Comparison of ENCODE assay signal across 17 cellular contexts in the genomic region with DNA sequence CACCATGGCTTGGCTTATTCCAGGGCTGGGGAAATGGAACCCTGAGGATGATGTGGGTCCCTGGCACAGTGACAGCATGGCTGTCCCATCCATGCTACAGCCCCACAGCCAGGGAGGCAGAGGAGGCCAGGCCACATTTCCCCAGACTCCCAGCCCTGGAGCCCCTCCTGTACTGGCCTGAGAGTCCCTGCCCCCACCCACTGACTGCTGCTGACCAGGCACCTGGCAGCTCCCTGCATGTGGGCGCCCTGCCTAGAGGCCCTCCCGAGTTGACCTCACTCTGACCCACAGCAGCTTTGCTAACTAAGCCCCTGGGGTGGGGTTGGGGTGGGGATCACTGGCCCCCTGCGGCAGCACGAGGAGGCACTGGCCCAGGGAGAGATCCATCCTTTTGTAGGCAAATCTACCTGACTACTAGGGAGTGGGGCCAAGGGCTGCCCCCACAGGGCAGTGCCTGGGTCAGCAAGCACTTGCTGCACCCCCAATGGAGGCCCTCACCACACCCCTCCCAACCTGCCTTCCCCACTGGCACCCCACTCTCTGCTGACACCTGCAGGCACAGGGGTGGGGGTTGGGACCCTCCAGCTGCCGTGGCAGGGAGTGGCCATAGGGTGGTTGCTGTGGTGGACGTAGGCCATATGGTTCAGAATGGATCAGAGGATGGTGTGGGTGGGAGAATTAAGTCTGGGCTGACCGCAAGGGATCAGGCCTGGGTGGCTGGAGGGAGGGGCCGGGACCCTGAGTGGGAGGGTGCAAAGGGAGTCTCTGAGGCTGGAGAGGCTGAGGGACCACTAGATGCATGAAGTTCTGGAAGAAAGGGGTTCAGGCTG. TPM values are rescaled to one million over a fixed set of nuclear protein-coding genes. Genes with fewer than 3 reads are reported as not detected.
DNase-seq lines count a peak whose midpoint lies in the region; ATAC-seq and TF ChIP-seq lines count a peak whose summit lies in the region.
"Had no signal": no experiment of that assay in that cellular context is flagged by ENCODE, and none has a peak within 500 bp of the region (broad histone marks: within the 10 kb centered on the region; RNA-seq: fewer than 3 reads in every experiment).

No MANE protein-coding gene starts in this region.

- peaks cover 10% of the 10 kb centered on the region for H3K9me3 Mint-ChIP-seq in activated CD4-positive, alpha-beta T cell treated with anti-CD3 and anti-CD28 coated beads, Interleukin-2, amount 10 ng/mL, durations not matched to agents 7 days and 5 days
- peaks cover 13% of the 10 kb centered on the region for H3K9me3 Mint-ChIP-seq in activated CD4-positive, alpha-beta T cell treated with anti-CD3 and anti-CD28 coated beads for 36 hours (ENCODE audit: low read depth)

- no peaks in the 10 kb centered on the region for H3K27me3 ChIP-seq in thyroid gland

- no peak overlapping the region for H3K4me3 Mint-ChIP-seq in activated CD4-positive, alpha-beta T cell treated with anti-CD3 and anti-CD28 coated beads, Interleukin-2, amount 10 ng/mL, durations not matched to agents 7 days and 5 days
- H3K4me3 Mint-ChIP-seq in activated CD4-positive, alpha-beta T cell treated with anti-CD3 and anti-CD28 coated beads for 36 hours: no peak overlapping the region
- H3K4me3 Mint-ChIP-seq: CD14-positive monocyte had no signal

- TF ChIP-seq CTCF in thyroid gland (IDR thresholded peaks at IDR 0.05): no peak

- intact Hi-C loops in activated CD4-positive, alpha-beta T cell treated with anti-CD3 and anti-CD28 coated beads for 36 hours (cut with DNase I, micrococcal nuclease): no loop called here
- intact Hi-C loops in thyroid gland (cut with DNase I): no loop called here

- H3K4me1 ChIP-seq in thyroid gland: peaks cover 54 to 77% of the 10 kb centered on the region in 2 donors

- CTCF ChIA-PET in activated CD4-positive, alpha-beta T cell treated with anti-CD3 and anti-CD28 coated beads, Interleukin-2, amount 10 ng/mL, durations not matched to agents 7 days and 5 days (lab: Charles Lee): no interaction called here
- CTCF ChIA-PET in activated CD4-positive, alpha-beta T cell treated with anti-CD3 and anti-CD28 coated beads for 36 hours (lab: Charles Lee): no interaction called here

- H3K4me1 Mint-ChIP-seq in activated CD4-positive, alpha-beta T cell treated with anti-CD3 and anti-CD28 coated beads, Interleukin-2, amount 10 ng/mL, durations not matched to agents 7 days and 5 days: no peaks in the 10 kb centered on the region
- H3K4me1 Mint-ChIP-seq in activated CD4-positive, alpha-beta T cell treated with anti-CD3 and anti-CD28 coated beads for 36 hours: no peaks in the 10 kb centered on the region
- H3K4me1 Mint-ChIP-seq: CD14-positive monocyte had no signal

- peaks cover 3% of the 10 kb centered on the region for H3K36me3 Mint-ChIP-seq in activated CD4-positive, alpha-beta T cell treated with anti-CD3 and anti-CD28 coated beads, Interleukin-2, amount 10 ng/mL, durations not matched to agents 7 days and 5 days (ENCODE audit: low read depth)
- H3K36me3 Mint-ChIP-seq in activated CD4-positive, alpha-beta T cell treated with anti-CD3 and anti-CD28 coated beads for 36 hours (ENCODE audit: low read depth): peaks cover 3% of the 10 kb centered on the region
- H3K36me3 Mint-ChIP-seq: CD14-positive monocyte had no signal

- no peak overlapping the region for H3K4me3 ChIP-seq in thyroid gland (replicated peaks in 1 of 3)

- H3K27ac ChIP-seq in caudate nucleus (ENCODE audit: low read depth, low read length): peak overlapping the region; percentile 26
- H3K27ac ChIP-seq in thyroid gland: peak overlapping the region; percentile 57 to 75 (median 73)

- POLR2A ChIA-PET in activated CD4-positive, alpha-beta T cell treated with anti-CD3 and anti-CD28 coated beads, Interleukin-2, amount 10 ng/mL, durations not matched to agents 7 days and 5 days (lab: Charles Lee): no interaction called here
- POLR2A ChIA-PET in activated CD4-positive, alpha-beta T cell treated with anti-CD3 and anti-CD28 coated beads for 36 hours (lab: Charles Lee): no interaction called here

- DNase-seq in activated CD4-positive, alpha-beta T cell treated with anti-CD3 and anti-CD28 coated beads, Interleukin-2, amount 10 ng/mL, durations not matched to agents 7 days and 5 days: no peak
- no peak for DNase-seq in activated CD4-positive, alpha-beta T cell treated with anti-CD3 and anti-CD28 coated beads for 36 hours
- DNase-seq in caudate nucleus (lab: John Stamatoyannopoulos, UW) (peak in 1 of 61 donors; percentile 16), left lobe of liver (ENCODE audit: low spot score) (no peak), thyroid gland (peak; percentile 49 to 55)
- no peak for DNase-seq in stimulated activated CD4-positive, alpha-beta T cell treated with anti-CD3 and anti-CD28 coated beads, Interleukin-2, amount 100 ng/mL, for 48 hours
- DNase-seq in activated T-cell treated with anti-CD3 and anti-CD28 coated beads, Interleukin-2, amount 50 U/mL, for 48 hours: no peak
- DNase-seq: activated gamma-delta T cell treated with Interleukin-2 at 50 U/mL for 16 hours; DMS53; glutamatergic neuron; HCEC 1CT; stimulated activated CD4-positive, alpha-beta T cell treated with anti-CD3 and anti-CD28 coated beads, Interleukin-12 subunit alpha, Interleukin-12 subunit beta, amount 100 ng/mL, for 4 hours; stimulated activated naive CD4-positive, alpha-beta T cell treated with Interleukin-2 at 50 U/mL for 16 hours had no signal

- H3K36me3 ChIP-seq in thyroid gland: no peaks in the 10 kb centered on the region

- H3K27me3 Mint-ChIP-seq in activated CD4-positive, alpha-beta T cell treated with anti-CD3 and anti-CD28 coated beads, Interleukin-2, amount 10 ng/mL, durations not matched to agents 7 days and 5 days: peaks cover 9% of the 10 kb centered on the region
- H3K27me3 Mint-ChIP-seq in activated CD4-positive, alpha-beta T cell treated with anti-CD3 and anti-CD28 coated beads for 36 hours: no peaks in the 10 kb centered on the region

- TF ChIP-seq POLR2A in thyroid gland (IDR thresholded peaks at IDR 0.05): no peak

- ATAC-seq in activated CD4-positive, alpha-beta T cell treated with anti-CD3 and anti-CD28 coated beads for 36 hours: no peak
- peak; percentile 70 for ATAC-seq in left lobe of liver
- ATAC-seq in GM18867 (IDR thresholded peaks at IDR 0.05; ENCODE audit: unreplicated experiment): no peak
- ATAC-seq: esophagus mucosa, Panc1 had no signal

- 52 to 90% methylated on average over 4 to 8 of the region's 8 CpGs for WGBS in thyroid gland, 2 donors

- no peaks in the 10 kb centered on the region for H3K9me3 ChIP-seq in thyroid gland

- H3K27ac Mint-ChIP-seq in activated CD4-positive, alpha-beta T cell treated with anti-CD3 and anti-CD28 coated beads, Interleukin-2, amount 10 ng/mL, durations not matched to agents 7 days and 5 days: peak overlapping the region; percentile 2
- H3K27ac Mint-ChIP-seq in activated CD4-positive, alpha-beta T cell treated with anti-CD3 and anti-CD28 coated beads for 36 hours: no peak overlapping the region
- H3K27ac Mint-ChIP-seq: CD14-positive monocyte had no signal

RNA-seq across cellular contexts. Expression of a gene that starts 17.4 kb away (rescaled TPM):
- total RNA-seq in activated CD4-positive, alpha-beta T cell treated with anti-CD3 and anti-CD28 coated beads, Interleukin-2, amount 10 ng/mL, durations not matched to agents 7 days and 5 days: 1 to 10 TPM in 1 of 2 experiments, under 1 TPM in 1; 0.89 to 1.2 TPM
- 1 to 10 TPM; 1.3 to 2.1 TPM for total RNA-seq in activated CD4-positive, alpha-beta T cell treated with anti-CD3 and anti-CD28 coated beads for 36 hours
- 18.7 TPM for total RNA-seq in left lobe of liver
- total RNA-seq in thyroid gland: 100 to 1,000 TPM in 3 of 4 donors, 10 to 100 TPM in 1; 34.5 to 123 (median 111) TPM

RNA-seq across cellular contexts. Expression of a gene that starts 21.7 kb away (rescaled TPM):
- 10 to 100 TPM; 36.7 to 39.7 TPM for total RNA-seq in activated CD4-positive, alpha-beta T cell treated with anti-CD3 and anti-CD28 coated beads, Interleukin-2, amount 10 ng/mL, durations not matched to agents 7 days and 5 days
- total RNA-seq in activated CD4-positive, alpha-beta T cell treated with anti-CD3 and anti-CD28 coated beads for 36 hours: 10 to 100 TPM; 20.3 to 22.8 TPM
- total RNA-seq in left lobe of liver (12.5 TPM), thyroid gland (10 to 100 TPM; 50.3 to 82.7 (median 65.2) TPM)

RNA-seq across cellular contexts. Expression of a gene that starts 57.6 kb away (rescaled TPM):
- total RNA-seq in activated CD4-positive, alpha-beta T cell treated with anti-CD3 and anti-CD28 coated beads, Interleukin-2, amount 10 ng/mL, durations not matched to agents 7 days and 5 days: 10 to 100 TPM; 19.3 to 21.9 TPM
- 10 to 100 TPM; 24.1 to 25.3 TPM for total RNA-seq in activated CD4-positive, alpha-beta T cell treated with anti-CD3 and anti-CD28 coated beads for 36 hours
- total RNA-seq in left lobe of liver (44.6 TPM), thyroid gland (10 to 100 TPM; 19.5 to 34.5 (median 25.6) TPM)

RNA-seq across cellular contexts. Expression of a gene that starts 57.6 kb away (rescaled TPM):
- 10 to 100 TPM; 71.8 to 74.8 TPM for total RNA-seq in activated CD4-positive, alpha-beta T cell treated with anti-CD3 and anti-CD28 coated beads, Interleukin-2, amount 10 ng/mL, durations not matched to agents 7 days and 5 days
- 10 to 100 TPM; 63.5 to 78.5 TPM for total RNA-seq in activated CD4-positive, alpha-beta T cell treated with anti-CD3 and anti-CD28 coated beads for 36 hours
- total RNA-seq in left lobe of liver (145 TPM), thyroid gland (100 to 1,000 TPM in 3 of 4 donors, 10 to 100 TPM in 1; 92.6 to 216 (median 138) TPM)

Comparison
In these comparisons a context has a peak if more than half of its experiments do, and no peak if none do; other contexts are left out.
1. DNase-seq: peak in thyroid gland (2 of 2); none in activated CD4-positive, alpha-beta T cell treated with anti-CD3 and anti-CD28 coated beads, Interleukin-2, amount 10 ng/mL, durations not matched to agents 7 days and 5 days (single experiment), activated CD4-positive, alpha-beta T cell treated with anti-CD3 and anti-CD28 coated beads for 36 hours (single experiment), left lobe of liver (single experiment), stimulated activated CD4-positive, alpha-beta T cell treated with anti-CD3 and anti-CD28 coated beads, Interleukin-2, amount 100 ng/mL, for 48 hours (0 of 2) and activated T-cell treated with anti-CD3 and anti-CD28 coated beads, Interleukin-2, amount 50 U/mL, for 48 hours (0 of 2).